ENCODE assay signal across 1 cellular context in the genomic region with DNA sequence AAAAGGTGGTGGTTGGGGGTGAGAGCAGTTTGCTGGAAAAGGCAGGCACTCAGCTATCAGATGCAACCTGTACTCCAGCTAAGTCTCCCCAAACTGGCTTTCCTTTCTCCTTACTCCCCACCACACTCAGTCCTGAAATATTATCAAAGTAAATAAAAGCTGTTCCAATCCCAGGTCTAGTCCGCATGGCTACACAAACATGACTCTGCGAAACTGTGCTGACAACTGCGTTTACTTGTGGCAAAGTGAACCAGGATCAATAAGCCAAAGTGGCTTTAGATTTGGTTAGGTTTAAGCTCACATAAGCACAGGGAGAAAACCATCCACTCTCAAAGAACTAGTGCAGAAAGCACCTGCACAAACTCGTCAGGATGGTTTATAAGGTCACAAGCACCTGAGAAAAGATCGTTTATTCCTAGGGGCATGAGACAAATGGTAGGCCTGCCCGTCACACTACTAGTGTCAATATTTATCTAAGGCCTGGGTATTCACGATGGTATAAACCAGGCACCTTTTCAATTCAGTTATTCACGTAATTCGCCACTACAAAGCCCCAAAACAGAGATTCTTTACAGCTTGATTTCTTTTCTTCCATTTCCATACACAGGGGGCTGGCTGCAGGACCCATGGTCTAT.
TF ChIP-seq lines count a peak whose summit lies in the region.

No MANE protein-coding gene starts in this region.

TF ChIP-seq in HepG2, 621 proteins besides CTCF, POLR2A, EP300 and RAD21 (continued from another document and continues in another):
- TF ChIP-seq, protein P1, sequence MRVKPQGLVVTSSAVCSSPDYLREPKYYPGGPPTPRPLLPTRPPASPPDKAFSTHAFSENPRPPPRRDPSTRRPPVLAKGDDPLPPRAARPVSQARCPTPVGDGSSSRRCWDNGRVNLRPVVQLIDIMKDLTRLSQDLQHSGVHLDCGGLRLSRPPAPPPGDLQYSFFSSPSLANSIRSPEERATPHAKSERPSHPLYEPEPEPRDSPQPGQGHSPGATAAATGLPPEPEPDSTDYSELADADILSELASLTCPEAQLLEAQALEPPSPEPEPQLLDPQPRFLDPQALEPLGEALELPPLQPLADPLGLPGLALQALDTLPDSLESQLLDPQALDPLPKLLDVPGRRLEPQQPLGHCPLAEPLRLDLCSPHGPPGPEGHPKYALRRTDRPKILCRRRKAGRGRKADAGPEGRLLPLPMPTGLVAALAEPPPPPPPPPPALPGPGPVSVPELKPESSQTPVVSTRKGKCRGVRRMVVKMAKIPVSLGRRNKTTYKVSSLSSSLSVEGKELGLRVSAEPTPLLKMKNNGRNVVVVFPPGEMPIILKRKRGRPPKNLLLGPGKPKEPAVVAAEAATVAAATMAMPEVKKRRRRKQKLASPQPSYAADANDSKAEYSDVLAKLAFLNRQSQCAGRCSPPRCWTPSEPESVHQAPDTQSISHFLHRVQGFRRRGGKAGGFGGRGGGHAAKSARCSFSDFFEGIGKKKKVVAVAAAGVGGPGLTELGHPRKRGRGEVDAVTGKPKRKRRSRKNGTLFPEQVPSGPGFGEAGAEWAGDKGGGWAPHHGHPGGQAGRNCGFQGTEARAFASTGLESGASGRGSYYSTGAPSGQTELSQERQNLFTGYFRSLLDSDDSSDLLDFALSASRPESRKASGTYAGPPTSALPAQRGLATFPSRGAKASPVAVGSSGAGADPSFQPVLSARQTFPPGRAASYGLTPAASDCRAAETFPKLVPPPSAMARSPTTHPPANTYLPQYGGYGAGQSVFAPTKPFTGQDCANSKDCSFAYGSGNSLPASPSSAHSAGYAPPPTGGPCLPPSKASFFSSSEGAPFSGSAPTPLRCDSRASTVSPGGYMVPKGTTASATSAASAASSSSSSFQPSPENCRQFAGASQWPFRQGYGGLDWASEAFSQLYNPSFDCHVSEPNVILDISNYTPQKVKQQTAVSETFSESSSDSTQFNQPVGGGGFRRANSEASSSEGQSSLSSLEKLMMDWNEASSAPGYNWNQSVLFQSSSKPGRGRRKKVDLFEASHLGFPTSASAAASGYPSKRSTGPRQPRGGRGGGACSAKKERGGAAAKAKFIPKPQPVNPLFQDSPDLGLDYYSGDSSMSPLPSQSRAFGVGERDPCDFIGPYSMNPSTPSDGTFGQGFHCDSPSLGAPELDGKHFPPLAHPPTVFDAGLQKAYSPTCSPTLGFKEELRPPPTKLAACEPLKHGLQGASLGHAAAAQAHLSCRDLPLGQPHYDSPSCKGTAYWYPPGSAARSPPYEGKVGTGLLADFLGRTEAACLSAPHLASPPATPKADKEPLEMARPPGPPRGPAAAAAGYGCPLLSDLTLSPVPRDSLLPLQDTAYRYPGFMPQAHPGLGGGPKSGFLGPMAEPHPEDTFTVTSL (CRISPR knock-in tag; IDR thresholded peaks at IDR 0.05; ENCODE audit: borderline replicate concordance) = peak; percentile 81
- peak; percentile 24; the same call in 1 of the 2 replicates for TF ChIP-seq KMT2B (CRISPR knock-in tag; IDR thresholded peaks at IDR 0.05)
- TF ChIP-seq, protein P2, sequence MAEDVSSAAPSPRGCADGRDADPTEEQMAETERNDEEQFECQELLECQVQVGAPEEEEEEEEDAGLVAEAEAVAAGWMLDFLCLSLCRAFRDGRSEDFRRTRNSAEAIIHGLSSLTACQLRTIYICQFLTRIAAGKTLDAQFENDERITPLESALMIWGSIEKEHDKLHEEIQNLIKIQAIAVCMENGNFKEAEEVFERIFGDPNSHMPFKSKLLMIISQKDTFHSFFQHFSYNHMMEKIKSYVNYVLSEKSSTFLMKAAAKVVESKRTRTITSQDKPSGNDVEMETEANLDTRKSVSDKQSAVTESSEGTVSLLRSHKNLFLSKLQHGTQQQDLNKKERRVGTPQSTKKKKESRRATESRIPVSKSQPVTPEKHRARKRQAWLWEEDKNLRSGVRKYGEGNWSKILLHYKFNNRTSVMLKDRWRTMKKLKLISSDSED (CRISPR knock-in tag; IDR thresholded peaks at IDR 0.05) = no peak
- TF ChIP-seq, protein P3, sequence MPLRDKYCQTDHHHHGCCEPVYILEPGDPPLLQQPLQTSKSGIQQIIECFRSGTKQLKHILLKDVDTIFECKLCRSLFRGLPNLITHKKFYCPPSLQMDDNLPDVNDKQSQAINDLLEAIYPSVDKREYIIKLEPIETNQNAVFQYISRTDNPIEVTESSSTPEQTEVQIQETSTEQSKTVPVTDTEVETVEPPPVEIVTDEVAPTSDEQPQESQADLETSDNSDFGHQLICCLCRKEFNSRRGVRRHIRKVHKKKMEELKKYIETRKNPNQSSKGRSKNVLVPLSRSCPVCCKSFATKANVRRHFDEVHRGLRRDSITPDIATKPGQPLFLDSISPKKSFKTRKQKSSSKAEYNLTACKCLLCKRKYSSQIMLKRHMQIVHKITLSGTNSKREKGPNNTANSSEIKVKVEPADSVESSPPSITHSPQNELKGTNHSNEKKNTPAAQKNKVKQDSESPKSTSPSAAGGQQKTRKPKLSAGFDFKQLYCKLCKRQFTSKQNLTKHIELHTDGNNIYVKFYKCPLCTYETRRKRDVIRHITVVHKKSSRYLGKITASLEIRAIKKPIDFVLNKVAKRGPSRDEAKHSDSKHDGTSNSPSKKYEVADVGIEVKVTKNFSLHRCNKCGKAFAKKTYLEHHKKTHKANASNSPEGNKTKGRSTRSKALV (CRISPR knock-in tag; IDR thresholded peaks at IDR 0.05) = no peak
- 0 out of 2 replicates have a peak, but pooled peaks have one; percentile 26 for TF ChIP-seq ZNF605 (CRISPR knock-in tag; IDR thresholded peaks at IDR 0.05)
- no peak for TF ChIP-seq IRX3 (CRISPR knock-in tag; IDR thresholded peaks at IDR 0.05; ENCODE audit: borderline replicate concordance, low read depth)
- no peak for TF ChIP-seq ZNF552 (CRISPR knock-in tag; IDR thresholded peaks at IDR 0.05; ENCODE audit: borderline replicate concordance)
- TF ChIP-seq, protein P4, sequence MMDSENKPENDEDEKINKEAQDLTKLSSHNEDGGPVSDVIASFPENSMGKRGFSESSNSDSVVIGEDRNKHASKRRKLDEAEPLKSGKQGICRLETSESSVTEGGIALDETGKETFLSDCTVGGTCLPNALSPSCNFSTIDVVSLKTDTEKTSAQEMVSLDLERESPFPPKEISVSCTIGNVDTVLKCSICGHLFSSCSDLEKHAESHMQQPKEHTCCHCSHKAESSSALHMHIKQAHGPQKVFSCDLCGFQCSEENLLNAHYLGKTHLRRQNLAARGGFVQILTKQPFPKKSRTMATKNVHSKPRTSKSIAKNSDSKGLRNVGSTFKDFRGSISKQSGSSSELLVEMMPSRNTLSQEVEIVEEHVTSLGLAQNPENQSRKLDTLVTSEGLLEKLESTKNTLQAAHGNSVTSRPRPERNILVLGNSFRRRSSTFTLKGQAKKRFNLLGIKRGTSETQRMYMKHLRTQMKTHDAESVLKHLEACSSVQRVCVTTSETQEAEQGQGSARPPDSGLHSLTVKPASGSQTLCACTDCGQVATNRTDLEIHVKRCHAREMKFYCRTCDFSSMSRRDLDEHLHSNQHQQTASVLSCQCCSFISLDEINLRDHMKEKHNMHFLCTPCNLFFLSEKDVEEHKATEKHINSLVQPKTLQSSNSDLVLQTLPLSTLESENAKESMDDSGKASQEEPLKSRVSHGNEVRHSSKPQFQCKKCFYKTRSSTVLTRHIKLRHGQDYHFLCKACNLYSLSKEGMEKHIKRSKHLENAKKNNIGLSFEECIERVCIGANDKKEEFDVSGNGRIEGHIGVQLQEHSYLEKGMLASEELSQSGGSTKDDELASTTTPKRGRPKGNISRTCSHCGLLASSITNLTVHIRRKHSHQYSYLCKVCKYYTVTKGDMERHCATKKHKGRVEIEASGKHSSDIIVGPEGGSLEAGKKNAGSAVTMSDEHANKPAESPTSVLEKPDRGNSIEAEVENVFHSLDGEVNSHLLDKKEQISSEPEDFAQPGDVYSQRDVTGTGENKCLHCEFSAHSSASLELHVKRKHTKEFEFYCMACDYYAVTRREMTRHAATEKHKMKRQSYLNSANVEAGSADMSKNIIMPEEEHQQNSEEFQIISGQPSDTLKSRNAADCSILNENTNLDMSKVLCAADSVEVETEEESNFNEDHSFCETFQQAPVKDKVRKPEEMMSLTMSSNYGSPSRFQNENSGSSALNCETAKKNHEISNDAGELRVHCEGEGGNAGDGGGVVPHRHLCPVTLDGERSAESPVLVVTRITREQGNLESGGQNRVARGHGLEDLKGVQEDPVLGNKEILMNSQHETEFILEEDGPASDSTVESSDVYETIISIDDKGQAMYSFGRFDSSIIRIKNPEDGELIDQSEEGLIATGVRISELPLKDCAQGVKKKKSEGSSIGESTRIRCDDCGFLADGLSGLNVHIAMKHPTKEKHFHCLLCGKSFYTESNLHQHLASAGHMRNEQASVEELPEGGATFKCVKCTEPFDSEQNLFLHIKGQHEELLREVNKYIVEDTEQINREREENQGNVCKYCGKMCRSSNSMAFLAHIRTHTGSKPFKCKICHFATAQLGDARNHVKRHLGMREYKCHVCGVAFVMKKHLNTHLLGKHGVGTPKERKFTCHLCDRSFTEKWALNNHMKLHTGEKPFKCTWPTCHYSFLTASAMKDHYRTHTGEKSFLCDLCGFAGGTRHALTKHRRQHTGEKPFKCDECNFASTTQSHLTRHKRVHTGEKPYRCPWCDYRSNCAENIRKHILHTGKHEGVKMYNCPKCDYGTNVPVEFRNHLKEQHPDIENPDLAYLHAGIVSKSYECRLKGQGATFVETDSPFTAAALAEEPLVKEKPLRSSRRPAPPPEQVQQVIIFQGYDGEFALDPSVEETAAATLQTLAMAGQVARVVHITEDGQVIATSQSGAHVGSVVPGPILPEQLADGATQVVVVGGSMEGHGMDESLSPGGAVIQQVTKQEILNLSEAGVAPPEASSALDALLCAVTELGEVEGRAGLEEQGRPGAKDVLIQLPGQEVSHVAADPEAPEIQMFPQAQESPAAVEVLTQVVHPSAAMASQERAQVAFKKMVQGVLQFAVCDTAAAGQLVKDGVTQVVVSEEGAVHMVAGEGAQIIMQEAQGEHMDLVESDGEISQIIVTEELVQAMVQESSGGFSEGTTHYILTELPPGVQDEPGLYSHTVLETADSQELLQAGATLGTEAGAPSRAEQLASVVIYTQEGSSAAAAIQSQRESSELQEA (CRISPR knock-in tag; IDR thresholded peaks at IDR 0.05; ENCODE audit: not compliant biosample characterization) = no peak
- TF ChIP-seq SIX4 (CRISPR knock-in tag; IDR thresholded peaks at IDR 0.05) = 0 out of 2 replicates have a peak, but pooled peaks have one; percentile 10
- TF ChIP-seq, protein P5, sequence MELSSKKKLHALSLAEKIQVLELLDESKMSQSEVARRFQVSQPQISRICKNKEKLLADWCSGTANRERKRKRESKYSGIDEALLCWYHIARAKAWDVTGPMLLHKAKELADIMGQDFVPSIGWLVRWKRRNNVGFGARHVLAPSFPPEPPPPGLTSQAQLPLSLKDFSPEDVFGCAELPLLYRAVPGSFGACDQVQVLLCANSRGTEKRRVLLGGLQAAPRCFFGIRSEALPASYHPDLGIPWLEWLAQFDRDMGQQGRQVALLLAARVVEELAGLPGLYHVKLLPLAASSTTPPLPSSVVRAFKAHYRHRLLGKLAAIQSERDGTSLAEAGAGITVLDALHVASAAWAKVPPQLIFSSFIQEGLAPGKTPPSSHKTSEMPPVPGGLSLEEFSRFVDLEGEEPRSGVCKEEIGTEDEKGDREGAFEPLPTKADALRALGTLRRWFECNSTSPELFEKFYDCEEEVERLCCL (CRISPR knock-in tag; IDR thresholded peaks at IDR 0.05; ENCODE audit: borderline replicate concordance) = no peak
- peak; percentile 83 for TF ChIP-seq MAFF (IDR thresholded peaks at IDR 0.05; ENCODE audit: low read depth, low read length)
- TF ChIP-seq MXI1 (IDR thresholded peaks at IDR 0.05; ENCODE audit: borderline replicate concordance, low read depth, low read length) = peak; percentile 38; the same call in 1 of the 3 replicates
- peak; percentile 82 for TF ChIP-seq FOXA3 (CRISPR knock-in tag; IDR thresholded peaks at IDR 0.05)
- TF ChIP-seq, protein P6, sequence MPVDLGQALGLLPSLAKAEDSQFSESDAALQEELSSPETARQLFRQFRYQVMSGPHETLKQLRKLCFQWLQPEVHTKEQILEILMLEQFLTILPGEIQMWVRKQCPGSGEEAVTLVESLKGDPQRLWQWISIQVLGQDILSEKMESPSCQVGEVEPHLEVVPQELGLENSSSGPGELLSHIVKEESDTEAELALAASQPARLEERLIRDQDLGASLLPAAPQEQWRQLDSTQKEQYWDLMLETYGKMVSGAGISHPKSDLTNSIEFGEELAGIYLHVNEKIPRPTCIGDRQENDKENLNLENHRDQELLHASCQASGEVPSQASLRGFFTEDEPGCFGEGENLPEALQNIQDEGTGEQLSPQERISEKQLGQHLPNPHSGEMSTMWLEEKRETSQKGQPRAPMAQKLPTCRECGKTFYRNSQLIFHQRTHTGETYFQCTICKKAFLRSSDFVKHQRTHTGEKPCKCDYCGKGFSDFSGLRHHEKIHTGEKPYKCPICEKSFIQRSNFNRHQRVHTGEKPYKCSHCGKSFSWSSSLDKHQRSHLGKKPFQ (CRISPR knock-in tag; IDR thresholded peaks at IDR 0.05; ENCODE audit: insufficient replicate concordance) = no peak
- TF ChIP-seq MTF2 (CRISPR knock-in tag; IDR thresholded peaks at IDR 0.05; ENCODE audit: borderline replicate concordance) = no peak
- TF ChIP-seq TP53 (CRISPR knock-in tag; conservative IDR thresholded peaks at IDR 0.05) = no peak
- TF ChIP-seq SAP130 (CRISPR knock-in tag; IDR thresholded peaks at IDR 0.05; ENCODE audit: low read depth) = peak; percentile 80
- TF ChIP-seq ZBTB7A (CRISPR knock-in tag; IDR thresholded peaks at IDR 0.05) = no peak
- no peak for TF ChIP-seq MIER2 (CRISPR knock-in tag; IDR thresholded peaks at IDR 0.05)
- TF ChIP-seq, protein P7, sequence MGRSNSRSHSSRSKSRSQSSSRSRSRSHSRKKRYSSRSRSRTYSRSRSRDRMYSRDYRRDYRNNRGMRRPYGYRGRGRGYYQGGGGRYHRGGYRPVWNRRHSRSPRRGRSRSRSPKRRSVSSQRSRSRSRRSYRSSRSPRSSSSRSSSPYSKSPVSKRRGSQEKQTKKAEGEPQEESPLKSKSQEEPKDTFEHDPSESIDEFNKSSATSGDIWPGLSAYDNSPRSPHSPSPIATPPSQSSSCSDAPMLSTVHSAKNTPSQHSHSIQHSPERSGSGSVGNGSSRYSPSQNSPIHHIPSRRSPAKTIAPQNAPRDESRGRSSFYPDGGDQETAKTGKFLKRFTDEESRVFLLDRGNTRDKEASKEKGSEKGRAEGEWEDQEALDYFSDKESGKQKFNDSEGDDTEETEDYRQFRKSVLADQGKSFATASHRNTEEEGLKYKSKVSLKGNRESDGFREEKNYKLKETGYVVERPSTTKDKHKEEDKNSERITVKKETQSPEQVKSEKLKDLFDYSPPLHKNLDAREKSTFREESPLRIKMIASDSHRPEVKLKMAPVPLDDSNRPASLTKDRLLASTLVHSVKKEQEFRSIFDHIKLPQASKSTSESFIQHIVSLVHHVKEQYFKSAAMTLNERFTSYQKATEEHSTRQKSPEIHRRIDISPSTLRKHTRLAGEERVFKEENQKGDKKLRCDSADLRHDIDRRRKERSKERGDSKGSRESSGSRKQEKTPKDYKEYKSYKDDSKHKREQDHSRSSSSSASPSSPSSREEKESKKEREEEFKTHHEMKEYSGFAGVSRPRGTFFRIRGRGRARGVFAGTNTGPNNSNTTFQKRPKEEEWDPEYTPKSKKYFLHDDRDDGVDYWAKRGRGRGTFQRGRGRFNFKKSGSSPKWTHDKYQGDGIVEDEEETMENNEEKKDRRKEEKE (IDR thresholded peaks at IDR 0.05) = no peak
- TF ChIP-seq SMAD3 (CRISPR knock-in tag; IDR thresholded peaks at IDR 0.05) = peak; percentile 69
- TF ChIP-seq, protein P8, sequence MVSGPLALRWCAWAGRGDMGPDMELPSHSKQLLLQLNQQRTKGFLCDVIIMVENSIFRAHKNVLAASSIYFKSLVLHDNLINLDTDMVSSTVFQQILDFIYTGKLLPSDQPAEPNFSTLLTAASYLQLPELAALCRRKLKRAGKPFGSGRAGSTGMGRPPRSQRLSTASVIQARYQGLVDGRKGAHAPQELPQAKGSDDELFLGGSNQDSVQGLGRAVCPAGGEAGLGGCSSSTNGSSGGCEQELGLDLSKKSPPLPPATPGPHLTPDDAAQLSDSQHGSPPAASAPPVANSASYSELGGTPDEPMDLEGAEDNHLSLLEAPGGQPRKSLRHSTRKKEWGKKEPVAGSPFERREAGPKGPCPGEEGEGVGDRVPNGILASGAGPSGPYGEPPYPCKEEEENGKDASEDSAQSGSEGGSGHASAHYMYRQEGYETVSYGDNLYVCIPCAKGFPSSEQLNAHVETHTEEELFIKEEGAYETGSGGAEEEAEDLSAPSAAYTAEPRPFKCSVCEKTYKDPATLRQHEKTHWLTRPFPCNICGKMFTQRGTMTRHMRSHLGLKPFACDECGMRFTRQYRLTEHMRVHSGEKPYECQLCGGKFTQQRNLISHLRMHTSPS (CRISPR knock-in tag; IDR thresholded peaks at IDR 0.05; ENCODE audit: low read depth) = 0 out of 2 replicates have a peak, but pooled peaks have one; percentile 36
